In genomic region chr7:141597966-141598365, GRCh38 we compare ENCODE assay signal across 4 cellular contexts.
"Had no signal": no experiment of that assay in that cellular context is flagged by ENCODE, and none has a peak within 500 bp of the region (broad histone marks: within the 10 kb centered on the region; RNA-seq: fewer than 3 reads in every experiment).

No MANE protein-coding gene starts in this region.

- ATAC-seq: GM23338 had no signal

- DNase-seq: H9, HCEC 1CT, IMR-90 had no signal

- H3K9me3 Mint-ChIP-seq: GM23338, H9 had no signal

- H3K4me3 Mint-ChIP-seq: GM23338, H9 had no signal

- H3K27ac Mint-ChIP-seq: H9 had no signal
